In genomic region chr19:45863840-45864628, GRCh38 we compare ENCODE assay signal across 1 cellular context.
TF ChIP-seq lines count a peak whose summit lies in the region.

Gene FOXA3, plus strand, starts transcription at chr19:45864326. Its CDS starts 131 bp downstream, at chr19:45864457.

TF ChIP-seq in HepG2, 621 proteins besides CTCF, POLR2A, EP300 and RAD21 (continued from another document):
- TF ChIP-seq TFE3 (CRISPR knock-in tag; IDR thresholded peaks at IDR 0.05) (0 out of 2 replicates have a peak, but pooled peaks have one; percentile 13), ZNF260 (CRISPR knock-in tag; IDR thresholded peaks at IDR 0.05; ENCODE audit: borderline replicate concordance, low read depth) (no peak), MIER2 (CRISPR knock-in tag; IDR thresholded peaks at IDR 0.05) (peak; percentile 10; the same call in 1 of the 2 replicates), ZNF576 (CRISPR knock-in tag; IDR thresholded peaks at IDR 0.05) (no peak), ZNF773 (CRISPR knock-in tag; IDR thresholded peaks at IDR 0.05; ENCODE audit: borderline replicate concordance) (no peak), ZNF577 (CRISPR knock-in tag; IDR thresholded peaks at IDR 0.05; ENCODE audit: borderline replicate concordance, low read depth) (no peak), CSRNP1 (CRISPR knock-in tag; IDR thresholded peaks at IDR 0.05) (no peak), ZNF75D (CRISPR knock-in tag; IDR thresholded peaks at IDR 0.05; ENCODE audit: borderline replicate concordance) (no peak), ZNF276 (CRISPR knock-in tag; IDR thresholded peaks at IDR 0.05; ENCODE audit: low read depth) (no peak), TRIM22 (IDR thresholded peaks at IDR 0.05) (no peak), NFKB2 (CRISPR knock-in tag; IDR thresholded peaks at IDR 0.05; ENCODE audit: borderline replicate concordance) (peak; percentile 31; the same call in 1 of the 2 replicates), ZNF224 (CRISPR knock-in tag; IDR thresholded peaks at IDR 0.05) (no peak), ZNF724P (CRISPR knock-in tag; IDR thresholded peaks at IDR 0.05; ENCODE audit: borderline replicate concordance) (no peak), ZNF382 (CRISPR knock-in tag; IDR thresholded peaks at IDR 0.05; ENCODE audit: borderline replicate concordance) (no peak), PHF20 (CRISPR knock-in tag; IDR thresholded peaks at IDR 0.05) (peak; percentile 22; the same call in 1 of the 2 replicates), NCOA5 (CRISPR knock-in tag; IDR thresholded peaks at IDR 0.05) (no peak), SNAPC4 (CRISPR knock-in tag; IDR thresholded peaks at IDR 0.05) (peak; percentile 68; the same call in 1 of the 2 replicates), NAIF1 (CRISPR knock-in tag; IDR thresholded peaks at IDR 0.05; ENCODE audit: borderline replicate concordance) (no peak), PATZ1 (CRISPR knock-in tag; IDR thresholded peaks at IDR 0.05) (peak; percentile 99), ZC3H4 (CRISPR knock-in tag; IDR thresholded peaks at IDR 0.05; ENCODE audit: borderline replicate concordance) (no peak), ZKSCAN8 (CRISPR knock-in tag; IDR thresholded peaks at IDR 0.05; ENCODE audit: borderline replicate concordance) (no peak), MAFG (CRISPR knock-in tag; IDR thresholded peaks at IDR 0.05) (no peak), IRX3 (CRISPR knock-in tag; IDR thresholded peaks at IDR 0.05; ENCODE audit: borderline replicate concordance, low read depth) (no peak), HNF4G (IDR thresholded peaks at IDR 0.05; ENCODE audit: borderline replicate concordance, low read depth, low read length) (0 out of 2 replicates have a peak, but pooled peaks have one; percentile 23), HNF4G (CRISPR knock-in tag; IDR thresholded peaks at IDR 0.05; ENCODE audit: borderline replicate concordance, low read depth) (no peak), RFXAP (CRISPR knock-in tag; IDR thresholded peaks at IDR 0.05; ENCODE audit: borderline replicate concordance) (no peak), SIX4 (CRISPR knock-in tag; IDR thresholded peaks at IDR 0.05) (no peak)
